ENCODE assay signal across 1 cellular context in the genomic region with DNA sequence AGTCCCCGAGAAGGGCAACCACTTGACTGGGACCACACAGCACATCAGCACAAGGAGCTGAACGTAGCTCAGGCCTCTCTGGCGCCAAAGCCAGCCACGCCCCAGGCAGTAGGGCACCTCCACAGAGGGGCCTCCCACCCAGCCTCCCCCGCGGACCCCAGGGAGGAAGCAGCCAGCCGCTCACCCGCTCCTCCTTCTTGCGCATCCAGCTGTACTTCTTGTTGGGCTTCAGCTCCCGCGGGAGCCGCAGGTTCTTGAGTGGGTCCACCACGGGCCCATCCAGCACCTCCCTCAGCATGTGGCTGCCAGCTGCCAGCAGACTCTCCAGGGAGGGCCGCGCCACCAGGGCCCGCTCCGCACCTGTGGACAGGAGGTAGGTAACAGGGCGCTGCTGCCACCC.
TF ChIP-seq lines count a peak whose summit lies in the region.

No MANE protein-coding gene starts in this region.

TF ChIP-seq in GM23338, 12 proteins besides CTCF, POLR2A, EP300 and RAD21 (continued from another document):
- TF ChIP-seq JUNB (IDR thresholded peaks at IDR 0.05; ENCODE audit: unreplicated experiment) (no peak), CREB1 (CRISPR knock-in tag; IDR thresholded peaks at IDR 0.05; ENCODE audit: low read depth) (no peak), POLR2AphosphoS5 (IDR thresholded peaks at IDR 0.05; ENCODE audit: low read depth) (no peak), NANOG (IDR thresholded peaks at IDR 0.05; ENCODE audit: borderline replicate concordance) (no peak), ETS1 (IDR thresholded peaks at IDR 0.05) (no peak), STAT1 (IDR thresholded peaks at IDR 0.05; ENCODE audit: unreplicated experiment) (no peak), ZNF114 (CRISPR knock-in tag; IDR thresholded peaks at IDR 0.05) (no peak), REST (IDR thresholded peaks at IDR 0.05; ENCODE audit: unreplicated experiment) (no peak), ZNF331 (CRISPR knock-in tag; IDR thresholded peaks at IDR 0.05; ENCODE audit: low read depth) (no peak), ZNF462 (CRISPR knock-in tag; IDR thresholded peaks at IDR 0.05) (no peak)
